In genomic region chr16:71610936-71611871, GRCh38 we compare ENCODE assay signal across 8 cellular contexts. TPM values are rescaled to one million over a fixed set of nuclear protein-coding genes. Genes with fewer than 3 reads are reported as not detected.
A peak's percentile ranks its signal among the peaks of the same experiment; 100 is the strongest.
DNase-seq lines count a peak whose midpoint lies in the region; ATAC-seq and TF ChIP-seq lines count a peak whose summit lies in the region.

No MANE protein-coding gene starts in this region.

- WGBS in sigmoid colon, 2 donors = 13 to 15% methylated on average over 19 of the region's 19 CpGs

- intact Hi-C loops in CD4-positive, alpha-beta T cell (cut with DNase I, micrococcal nuclease) = loop anchor here (1.0 to 2.0 kb wide), 4 partner anchors 46 to 199 kb away; no protein-coding TSS in a partner anchor
- intact Hi-C loops in left cardiac atrium (cut with DNase I) (no loop called here), sigmoid colon (cut with DNase I) (loop anchor here (2.0 kb wide), 1 partner anchor 198 kb away; no protein-coding TSS in a partner anchor)

- TF ChIP-seq POLR2A in sigmoid colon (IDR thresholded peaks at IDR 0.05) = no peak

- CTCF ChIA-PET in CD4-positive, alpha-beta T cell (lab: Charles Lee) = interaction anchor here (0.6 to 3.9 kb wide), 15 partner anchors 9 to 380 kb away, joined by 3 to 65 read pairs (median 4); no protein-coding TSS in a partner anchor

- no peaks in the 10 kb centered on the region for H3K4me1 Mint-ChIP-seq in CD4-positive, alpha-beta T cell (ENCODE audit: low read depth)
- H3K4me1 Mint-ChIP-seq in activated naive CD8-positive, alpha-beta T cell treated with anti-CD3 and anti-CD28 coated beads, Interleukin-2, amount 10 ng/mL, durations not matched to agents 7 days and 5 days = peaks cover 3% of the 10 kb centered on the region

- no peaks in the 10 kb centered on the region for H3K4me1 ChIP-seq in sigmoid colon

- no peak overlapping the region for H3K4me3 Mint-ChIP-seq in CD4-positive, alpha-beta T cell
- no peak overlapping the region for H3K4me3 Mint-ChIP-seq in activated naive CD8-positive, alpha-beta T cell treated with anti-CD3 and anti-CD28 coated beads, Interleukin-2, amount 10 ng/mL, durations not matched to agents 7 days and 5 days

- peak; percentile 92 for TF ChIP-seq CTCF in CD4-positive, alpha-beta T cell (IDR thresholded peaks at IDR 0.05)
- TF ChIP-seq CTCF in sigmoid colon (IDR thresholded peaks at IDR 0.05) = peak; percentile 33 to 75 (median 42)

- no peak overlapping the region for H3K4me3 ChIP-seq in sigmoid colon

- H3K9me3 ChIP-seq in CD4-positive, alpha-beta T cell (ENCODE audit: control insufficient read depth, low read length) = no peaks in the 10 kb centered on the region
- no peaks in the 10 kb centered on the region for H3K9me3 ChIP-seq in sigmoid colon

- DNase-seq in CD4-positive, alpha-beta T cell = peak; percentile 58 to 84 (median 71)
- peak; percentile 44 for DNase-seq in LHCN-M2 (ENCODE audit: low read depth)
- peak; percentile 58 for DNase-seq in SKM-1 treated with dmso at 0.1 percent for 144 hours (lab: John Stamatoyannopoulos, UW; ENCODE audit: unreplicated experiment)
- DNase-seq in activated naive CD8-positive, alpha-beta T cell treated with anti-CD3 and anti-CD28 coated beads, Interleukin-2, amount 10 ng/mL, durations not matched to agents 7 days and 5 days = peak; percentile 89
- peak; percentile 72 for DNase-seq in left cardiac atrium
- DNase-seq in sigmoid colon = no peak
- DNase-seq in mesenteric fat pad (ENCODE audit: low spot score) = no peak

- no peak overlapping the region for H3K27ac ChIP-seq in CD4-positive, alpha-beta T cell (ENCODE audit: low read depth, low read length)
- no peak overlapping the region for H3K27ac ChIP-seq in sigmoid colon

- H3K36me3 ChIP-seq in sigmoid colon = no peaks in the 10 kb centered on the region

- no peak overlapping the region for H3K27ac Mint-ChIP-seq in CD4-positive, alpha-beta T cell
- H3K27ac Mint-ChIP-seq in activated naive CD8-positive, alpha-beta T cell treated with anti-CD3 and anti-CD28 coated beads, Interleukin-2, amount 10 ng/mL, durations not matched to agents 7 days and 5 days = no peak overlapping the region

- no peaks in the 10 kb centered on the region for H3K9me3 Mint-ChIP-seq in CD4-positive, alpha-beta T cell
- H3K9me3 Mint-ChIP-seq in activated naive CD8-positive, alpha-beta T cell treated with anti-CD3 and anti-CD28 coated beads, Interleukin-2, amount 10 ng/mL, durations not matched to agents 7 days and 5 days = no peaks in the 10 kb centered on the region

- POLR2A ChIA-PET in CD4-positive, alpha-beta T cell (lab: Charles Lee) = interaction anchor here (0.8 to 2.0 kb wide), 3 partner anchors 25 to 149 kb away, joined by 3 to 23 read pairs (median 5); partner anchors contain the start of gene ZNF23
- POLR2A ChIA-PET in activated naive CD8-positive, alpha-beta T cell treated with anti-CD3 and anti-CD28 coated beads, Interleukin-2, amount 10 ng/mL, durations not matched to agents 7 days and 5 days (lab: Charles Lee) = interaction anchor here (0.6 to 1.5 kb wide), 2 partner anchors 46 to 60 kb away, joined by 3 to 15 read pairs; no protein-coding TSS in a partner anchor

- peaks cover 34% of the 10 kb centered on the region for H3K27me3 Mint-ChIP-seq in CD4-positive, alpha-beta T cell
- peaks cover 33% of the 10 kb centered on the region for H3K27me3 Mint-ChIP-seq in activated naive CD8-positive, alpha-beta T cell treated with anti-CD3 and anti-CD28 coated beads, Interleukin-2, amount 10 ng/mL, durations not matched to agents 7 days and 5 days

- TF ChIP-seq EP300 in sigmoid colon (IDR thresholded peaks at IDR 0.05) = no peak

- no peaks in the 10 kb centered on the region for H3K36me3 Mint-ChIP-seq in CD4-positive, alpha-beta T cell (ENCODE audit: low read depth)
- H3K36me3 Mint-ChIP-seq in activated naive CD8-positive, alpha-beta T cell treated with anti-CD3 and anti-CD28 coated beads, Interleukin-2, amount 10 ng/mL, durations not matched to agents 7 days and 5 days = no peaks in the 10 kb centered on the region

- peak; percentile 93 for ATAC-seq in CD4-positive, alpha-beta T cell (ENCODE audit: poor library complexity)
- ATAC-seq in GM21423 (IDR thresholded peaks at IDR 0.05; ENCODE audit: unreplicated experiment) = peak; percentile 45
- ATAC-seq in activated naive CD8-positive, alpha-beta T cell treated with anti-CD3 and anti-CD28 coated beads, Interleukin-2, amount 10 ng/mL, durations not matched to agents 7 days and 5 days (ENCODE audit: low read depth) = peak; percentile 97
- peak; percentile 78 to 91 for ATAC-seq in left cardiac atrium

- peaks cover 5% of the 10 kb centered on the region for H3K27me3 ChIP-seq in CD4-positive, alpha-beta T cell (ENCODE audit: control insufficient read depth, insufficient read depth, low read length)
- peaks cover 0 to 35% (median 0%) of the 10 kb centered on the region in 3 donors for H3K27me3 ChIP-seq in sigmoid colon

RNA-seq across cellular contexts. Expression of gene MARVELD3, which starts 14.8 kb away (rescaled TPM):
- total RNA-seq in CD4-positive, alpha-beta T cell = not detected
- total RNA-seq in LHCN-M2 (2014; rRNA removed) (not detected in 2 replicates), left cardiac atrium (not detected), sigmoid colon (not detected), mesenteric fat pad (not detected)
- polyA plus RNA-seq in LHCN-M2 (2012) = 0.16 TPM
- total RNA-seq in activated naive CD8-positive, alpha-beta T cell treated with anti-CD3 and anti-CD28 coated beads, Interleukin-2, amount 10 ng/mL, durations not matched to agents 7 days and 5 days = not detected
- 10 to 100 TPM; 20.4 to 28.7 (median 26.6) TPM for polyA plus RNA-seq in sigmoid colon

RNA-seq across cellular contexts. Expression of gene TAT, which starts 34.3 kb away (rescaled TPM):
- not detected for total RNA-seq in CD4-positive, alpha-beta T cell
- not detected in 2 replicates for total RNA-seq in LHCN-M2 (2014; rRNA removed)
- not detected for polyA plus RNA-seq in LHCN-M2 (2012)
- total RNA-seq in activated naive CD8-positive, alpha-beta T cell treated with anti-CD3 and anti-CD28 coated beads, Interleukin-2, amount 10 ng/mL, durations not matched to agents 7 days and 5 days = not detected
- not detected for total RNA-seq in left cardiac atrium
- total RNA-seq in sigmoid colon = not detected
- polyA plus RNA-seq in sigmoid colon = 1 to 10 TPM in 2 of 3 donors, under 1 TPM in 1; 0.22 to 3.2 (median 1.2) TPM
- total RNA-seq in mesenteric fat pad = not detected

Comparison
In these comparisons a context has a peak if more than half of its experiments do, and no peak if none do; other contexts are left out.
1. ATAC-seq: peak in every context shown above with its lines; median percentile 97 in activated naive CD8-positive, alpha-beta T cell treated with anti-CD3 and anti-CD28 coated beads, Interleukin-2, amount 10 ng/mL, durations not matched to agents 7 days and 5 days; 93 in CD4-positive, alpha-beta T cell; 84 in left cardiac atrium; 45 in GM21423.
2. DNase-seq: peak in CD4-positive, alpha-beta T cell (10 of 10), LHCN-M2 (single experiment), SKM-1 treated with dmso at 0.1 percent for 144 hours (single experiment), activated naive CD8-positive, alpha-beta T cell treated with anti-CD3 and anti-CD28 coated beads, Interleukin-2, amount 10 ng/mL, durations not matched to agents 7 days and 5 days (single experiment) and left cardiac atrium (single experiment); none in sigmoid colon (single experiment) and mesenteric fat pad (single experiment).
3. intact Hi-C loops: an anchor here in CD4-positive, alpha-beta T cell (1.0 to 2.0 kb wide) and sigmoid colon (2.0 kb wide); none called in left cardiac atrium.